Comparison of ENCODE assay signal across 18 cellular contexts in genomic region chr11:33703234-33703633, GRCh38. TPM values are rescaled to one million over a fixed set of nuclear protein-coding genes. Genes with fewer than 3 reads are reported as not detected.
DNase-seq lines count a peak whose midpoint lies in the region; ATAC-seq and TF ChIP-seq lines count a peak whose summit lies in the region.
"Had no signal": no experiment of that assay in that cellular context is flagged by ENCODE, and none has a peak within 500 bp of the region (broad histone marks: within the 10 kb centered on the region; RNA-seq: fewer than 3 reads in every experiment).

No MANE protein-coding gene starts in this region.

- no peak for TF ChIP-seq EP300 in gastroesophageal sphincter (IDR thresholded peaks at IDR 0.05)

- peaks cover 13% of the 10 kb centered on the region for H3K79me2 ChIP-seq in osteoblast (ENCODE audit: insufficient read depth, low read length)

- peaks cover 13% of the 10 kb centered on the region for H3K36me3 ChIP-seq in left ventricle myocardium inferior
- H3K36me3 ChIP-seq in gastroesophageal sphincter, result peaks cover 0 to 28% of the 10 kb centered on the region in 2 donors
- H3K36me3 ChIP-seq in osteoblast (ENCODE audit: insufficient read depth, low read length), result peaks cover 38% of the 10 kb centered on the region
- no peaks in the 10 kb centered on the region for H3K36me3 ChIP-seq in uterus

- H3K27me3 Mint-ChIP-seq in T-helper 2 cell treated with Interferon-gamma antibody and Interleukin-4, amounts not matched to agents 5 μg/mL and 100 μg/mL, for 36 hours (ENCODE audit: low read depth), result peaks cover 12% of the 10 kb centered on the region

- H3K27ac Mint-ChIP-seq in T-helper 2 cell treated with Interferon-gamma antibody and Interleukin-4, amounts not matched to agents 5 μg/mL and 100 μg/mL, for 36 hours, result no peak overlapping the region
- H3K27ac Mint-ChIP-seq: GM23338; stimulated activated naive B cell treated with anti-CD40 and anti-IgM and Interleukin-4, amounts not matched to agents 10 μg/mL and 1 μg/mL and 100 μg/mL, for 72 hours had no signal

- H3K27ac ChIP-seq in left ventricle myocardium inferior (replicated peaks), result peak overlapping the region; percentile 89
- H3K27ac ChIP-seq in gastroesophageal sphincter, result peak overlapping the region in 3 of 4 donors; percentile 75 to 79 (median 75)
- peak overlapping the region; percentile 95 for H3K27ac ChIP-seq in osteoblast (ENCODE audit: low read depth, low read length)
- H3K27ac ChIP-seq in uterus, result peak overlapping the region; percentile 54 to 70

- TF ChIP-seq CTCF in left ventricle myocardium inferior (IDR thresholded peaks at IDR 0.05; ENCODE audit: borderline replicate concordance) (no peak), gastroesophageal sphincter (IDR thresholded peaks at IDR 0.05) (no peak), osteoblast (IDR thresholded peaks at IDR 0.05; ENCODE audit: extremely low read depth, low read depth, low read length) (no peak), uterus (IDR thresholded peaks at IDR 0.05) (no peak)

- peaks cover 97% of the 10 kb centered on the region for H3K4me1 ChIP-seq in left ventricle myocardium inferior
- H3K4me1 ChIP-seq in gastroesophageal sphincter, result peaks cover 5 to 72% (median 8%) of the 10 kb centered on the region in 3 donors
- peaks cover 60% of the 10 kb centered on the region for H3K4me1 ChIP-seq in osteoblast (ENCODE audit: insufficient read depth, low read length)
- no peaks in the 10 kb centered on the region for H3K4me1 ChIP-seq in uterus

- no peaks in the 10 kb centered on the region for H3K9me3 Mint-ChIP-seq in T-helper 2 cell treated with Interferon-gamma antibody and Interleukin-4, amounts not matched to agents 5 μg/mL and 100 μg/mL, for 36 hours
- H3K9me3 Mint-ChIP-seq: GM23338; stimulated activated naive B cell treated with anti-CD40 and anti-IgM and Interleukin-4, amounts not matched to agents 10 μg/mL and 1 μg/mL and 100 μg/mL, for 72 hours had no signal

- DNase-seq in left ventricle myocardium inferior (no peak), Right ventricle myocardium inferior (ENCODE audit: missing footprints) (no peak), osteoblast (ENCODE audit: insufficient read length, low spot score, missing footprints) (no peak), uterus (no peak)
- no peak for DNase-seq in T-helper 2 cell treated with Interferon-gamma antibody and Interleukin-4, amounts not matched to agents 5 μg/mL and 100 μg/mL, for 36 hours (ENCODE audit: low spot score)
- DNase-seq: activated CD4-positive, CD25-positive, alpha-beta regulatory T cell treated with anti-CD3 and anti-CD28 coated beads, Interleukin-2, amount 50 U/mL, for 72 hours; activated T-cell treated with anti-CD3 and anti-CD28 coated beads for 4 hours; GF-D8; NCI-H1436 treated with DMSO at 0.1 percent for 48 hours; NCI-H446 treated with DMSO at 0.1 percent for 48 hours; stimulated activated naive B cell treated with anti-CD40 and anti-IgM and Interleukin-4, amounts not matched to agents 10 μg/mL and 1 μg/mL and 100 μg/mL, for 72 hours; T-helper 1 cell had no signal

- H3K27me3 ChIP-seq in left ventricle myocardium inferior (ENCODE audit: low read depth) (no peaks in the 10 kb centered on the region), gastroesophageal sphincter (no peaks in the 10 kb centered on the region), osteoblast (ENCODE audit: insufficient read depth, low read length) (no peaks in the 10 kb centered on the region), uterus (no peaks in the 10 kb centered on the region)

- H3K4me1 Mint-ChIP-seq in T-helper 2 cell treated with Interferon-gamma antibody and Interleukin-4, amounts not matched to agents 5 μg/mL and 100 μg/mL, for 36 hours (ENCODE audit: low read depth), result peaks cover 22% of the 10 kb centered on the region

- H3K4me3 ChIP-seq in left ventricle myocardium inferior, result no peak overlapping the region
- no peak overlapping the region for H3K4me3 ChIP-seq in gastroesophageal sphincter
- H3K4me3 ChIP-seq in osteoblast (ENCODE audit: insufficient read depth, low read length), result no peak overlapping the region
- no peak overlapping the region for H3K4me3 ChIP-seq in uterus
- H3K4me3 ChIP-seq: GM23338, K562 had no signal

- H2AFZ ChIP-seq in osteoblast (ENCODE audit: low read length), result no peak overlapping the region
- H2AFZ ChIP-seq: GM23338 had no signal

- no peak for TF ChIP-seq POLR2A in gastroesophageal sphincter (IDR thresholded peaks at IDR 0.05)
- no peak for TF ChIP-seq POLR2A in uterus (IDR thresholded peaks at IDR 0.05)

- no peak overlapping the region for H3K4me2 ChIP-seq in osteoblast (ENCODE audit: insufficient read depth, low read length)
- H3K4me2 ChIP-seq: GM23338 had no signal

- no peak overlapping the region for H3K4me3 Mint-ChIP-seq in T-helper 2 cell treated with Interferon-gamma antibody and Interleukin-4, amounts not matched to agents 5 μg/mL and 100 μg/mL, for 36 hours
- H3K4me3 Mint-ChIP-seq: GM23338; stimulated activated naive B cell treated with anti-CD40 and anti-IgM and Interleukin-4, amounts not matched to agents 10 μg/mL and 1 μg/mL and 100 μg/mL, for 72 hours had no signal

- no peaks in the 10 kb centered on the region for H4K20me1 ChIP-seq in osteoblast (ENCODE audit: insufficient read depth, low read length)

- 79 to 81% methylated on average over 2 to 5 of the region's 5 CpGs for WGBS in gastroesophageal sphincter (ENCODE audit: low coverage in 1 of 2), 2 donors

- intact Hi-C loops in left ventricle myocardium inferior (cut with micrococcal nuclease) (no loop called here), Right ventricle myocardium inferior (cut with DNase I) (no loop called here), uterus (cut with DNase I; ENCODE audit: low total_unique reads) (no loop called here)

- no peaks in the 10 kb centered on the region for H3K9me3 ChIP-seq in left ventricle myocardium inferior (replicated peaks)
- no peaks in the 10 kb centered on the region for H3K9me3 ChIP-seq in gastroesophageal sphincter
- no peaks in the 10 kb centered on the region for H3K9me3 ChIP-seq in osteoblast (ENCODE audit: low read depth, low read length)
- no peaks in the 10 kb centered on the region for H3K9me3 ChIP-seq in uterus

- no peak for ATAC-seq in Right ventricle myocardium inferior
- ATAC-seq in gastroesophageal sphincter, result no peak
- ATAC-seq in GM18519 (IDR thresholded peaks at IDR 0.05; ENCODE audit: low FRiP score, unreplicated experiment), result no peak
- no peak for ATAC-seq in HG02852 (IDR thresholded peaks at IDR 0.05; ENCODE audit: unreplicated experiment)
- ATAC-seq: GM23338; K562; stimulated activated naive B cell treated with anti-CD40 and anti-IgM and Interleukin-4, amounts not matched to agents 10 μg/mL and 1 μg/mL and 100 μg/mL, for 72 hours had no signal

- peaks cover 6% of the 10 kb centered on the region for H3K36me3 Mint-ChIP-seq in T-helper 2 cell treated with Interferon-gamma antibody and Interleukin-4, amounts not matched to agents 5 μg/mL and 100 μg/mL, for 36 hours (ENCODE audit: low read depth)

RNA-seq across cellular contexts. Expression of gene C11orf91, which starts 2.6 kb away (rescaled TPM):
- not detected for total RNA-seq in left ventricle myocardium inferior
- total RNA-seq in Right ventricle myocardium inferior, result not detected
- total RNA-seq in gastroesophageal sphincter, result not detected
- not detected in 2 replicates for total RNA-seq in osteoblast
- total RNA-seq in uterus, result not detected
- total RNA-seq: A673, GM23338, K562 had no signal

RNA-seq across cellular contexts. Expression of gene CD59, which starts 33.0 kb away (rescaled TPM):
- total RNA-seq in left ventricle myocardium inferior (789 TPM), Right ventricle myocardium inferior (817 TPM), gastroesophageal sphincter (100 to 1,000 TPM; 252 to 647 (median 432) TPM), osteoblast (345 and 377 TPM in 2 replicates), uterus (100 to 1,000 TPM; 221 to 621 (median 300) TPM)
